19 cellular contexts compared by ENCODE assay signal in genomic region chr13:67775359-67775758, GRCh38.
DNase-seq lines count a peak whose midpoint lies in the region; ATAC-seq, FAIRE-seq and TF ChIP-seq lines count a peak whose summit lies in the region.
"Had no signal": no experiment of that assay in that cellular context is flagged by ENCODE, and none has a peak within 500 bp of the region (broad histone marks: within the 10 kb centered on the region; RNA-seq: fewer than 3 reads in every experiment).

No MANE protein-coding gene starts in this region.

- H3K27me3 ChIP-seq in IMR-90 (ENCODE audit: control insufficient read depth, insufficient read depth, low read length) (no peaks in the 10 kb centered on the region), H1 (replicated peaks in 1 of 4; ENCODE audit: control insufficient read depth in 3 of 4, extremely low read depth in 1 of 4, insufficient read depth in 3 of 4, low read length in 3 of 4) (no peaks in the 10 kb centered on the region), esophagus muscularis mucosa (no peaks in the 10 kb centered on the region)
- H3K27me3 ChIP-seq: BLaER1 treated with 17β-estradiol and CSF1 and Interleukin-3, amounts not matched to agents 10 nM and 100 nM had no signal

- no peak overlapping the region for H3K4me2 ChIP-seq in A549
- no peak overlapping the region for H3K4me2 ChIP-seq in IMR-90 (ENCODE audit: low read depth, low read length)
- H3K4me2 ChIP-seq in H1 (ENCODE audit: insufficient read depth in 1 of 2, low read depth in 2 of 2, low read length in 2 of 2) = no peak overlapping the region
- H3K4me2 ChIP-seq: BLaER1 treated with 17β-estradiol and CSF1 and Interleukin-3, amounts not matched to agents 10 nM and 100 nM had no signal

- H4K5ac ChIP-seq in IMR-90 (ENCODE audit: low read depth, low read length) (no peak overlapping the region), H1 (ENCODE audit: insufficient read length, low read depth, low read length) (no peak overlapping the region)

- dilution Hi-C loops in IMR-90 (cut with HindIII; ENCODE audit: low sequenced_read_pairs, unreplicated experiment) = no loop called here

- H3K27ac ChIP-seq in A549 (no peak overlapping the region), IMR-90 (ENCODE audit: insufficient read depth, low read length) (no peak overlapping the region), H1 (ENCODE audit: low read depth, low read length) (no peak overlapping the region), esophagus muscularis mucosa (replicated peaks in 1 of 4) (no peak overlapping the region)
- H3K27ac ChIP-seq: BLaER1 treated with 17β-estradiol and CSF1 and Interleukin-3, amounts not matched to agents 10 nM and 100 nM; C4-2B had no signal

- no peak overlapping the region for H2BK12ac ChIP-seq in H1 (ENCODE audit: low read depth, low read length)

- no peak overlapping the region for H3K4ac ChIP-seq in IMR-90 (ENCODE audit: low read depth, low read length)
- no peak overlapping the region for H3K4ac ChIP-seq in H1 (replicated peaks; ENCODE audit: insufficient read length, low read depth, low read length)

- TF ChIP-seq RAD21 in A549 (conservative IDR thresholded peaks at IDR 0.05 in 1 of 2, IDR thresholded peaks at IDR 0.05 in 1 of 2) = no peak
- no peak for TF ChIP-seq RAD21 in IMR-90 (IDR thresholded peaks at IDR 0.05; ENCODE audit: low read length)
- TF ChIP-seq RAD21 in H1 (IDR thresholded peaks at IDR 0.05 in 1 of 2, conservative IDR thresholded peaks at IDR 0.05 in 1 of 2; ENCODE audit: low read depth in 2 of 2, low read length in 2 of 2) = no peak

- no peaks in the 10 kb centered on the region for H3K79me1 ChIP-seq in IMR-90 (ENCODE audit: low read depth in 1 of 2, low read length in 2 of 2)
- H3K79me1 ChIP-seq in H1 (ENCODE audit: low read depth, low read length) = no peaks in the 10 kb centered on the region

- H3K18ac ChIP-seq in IMR-90 (ENCODE audit: low read depth, low read length) = no peak overlapping the region
- no peak overlapping the region for H3K18ac ChIP-seq in H1 (ENCODE audit: extremely low read depth, low read length)

- H3K23me2 ChIP-seq in H1 (ENCODE audit: low read depth, low read length) = no peaks in the 10 kb centered on the region

- H3K4me1 ChIP-seq in A549 (no peaks in the 10 kb centered on the region), IMR-90 (ENCODE audit: control insufficient read depth, insufficient read depth, low read length) (no peaks in the 10 kb centered on the region), H1 (replicated peaks in 1 of 4; ENCODE audit: control insufficient read depth in 3 of 4, insufficient read depth in 4 of 4, low read length in 3 of 4) (no peaks in the 10 kb centered on the region), esophagus muscularis mucosa (no peaks in the 10 kb centered on the region)
- H3K4me1 ChIP-seq: BLaER1 treated with 17β-estradiol and CSF1 and Interleukin-3, amounts not matched to agents 10 nM and 100 nM; Caco-2 had no signal

- H4K20me1 ChIP-seq in IMR-90 (ENCODE audit: insufficient read depth, low read length) = no peaks in the 10 kb centered on the region
- H4K20me1 ChIP-seq in H1 (replicated peaks in 1 of 2; ENCODE audit: control insufficient read depth in 1 of 2, insufficient read depth in 2 of 2, low read length in 2 of 2) = no peaks in the 10 kb centered on the region
- H4K20me1 ChIP-seq: BLaER1 treated with 17β-estradiol and CSF1 and Interleukin-3, amounts not matched to agents 10 nM and 100 nM had no signal

- H2BK5ac ChIP-seq in IMR-90 (ENCODE audit: low read depth, low read length, poor library complexity, severe bottlenecking) = no peak overlapping the region
- no peak overlapping the region for H2BK5ac ChIP-seq in H1 (ENCODE audit: low read depth, low read length)

- no peak overlapping the region for H4K91ac ChIP-seq in IMR-90 (ENCODE audit: insufficient read depth, low read depth, low read length)
- no peak overlapping the region for H4K91ac ChIP-seq in H1 (replicated peaks; ENCODE audit: insufficient read length, low read length)

- POLR2A ChIA-PET in A549 (lab: Yijun Ruan, JAX) (no interaction called here), IMR-90 (lab: Charles Lee; ENCODE audit: unreplicated experiment) (no interaction called here), H1 (lab: Charles Lee; ENCODE audit: partially characterized antibody) (no interaction called here)

- H2BK20ac ChIP-seq in IMR-90 (ENCODE audit: low read depth, low read length) (no peak overlapping the region), H1 (ENCODE audit: low read length) (no peak overlapping the region)

- no peak overlapping the region for H2BK15ac ChIP-seq in IMR-90 (ENCODE audit: low read depth, low read length)
- H2BK15ac ChIP-seq in H1 (ENCODE audit: low read length) = no peak overlapping the region

- no peak overlapping the region for H2AK9ac ChIP-seq in IMR-90 (replicated peaks; ENCODE audit: low read depth, low read length, poor library complexity)

- no TSS peak for BruUV-seq in IMR-90 (replicated peaks; lab: Mats Ljungman, UMichigan)

- no peaks in the 10 kb centered on the region for H3K79me2 ChIP-seq in H1 (ENCODE audit: control insufficient read depth in 1 of 2, insufficient read depth in 2 of 2, low read length in 2 of 2)

- TF ChIP-seq EP300 in A549 (IDR thresholded peaks at IDR 0.05) (no peak), H1 (IDR thresholded peaks at IDR 0.05; ENCODE audit: borderline replicate concordance in 1 of 2, low read depth in 2 of 2, low read length in 2 of 2) (no peak), esophagus muscularis mucosa (IDR thresholded peaks at IDR 0.05) (no peak)

- CTCF ChIA-PET in A549 (lab: Yijun Ruan, JAX) = no interaction called here
- CTCF ChIA-PET in IMR-90 (lab: Yijun Ruan, JAX) = no interaction called here
- CTCF ChIA-PET in H1 (lab: Charles Lee; ENCODE audit: partially characterized antibody) = no interaction called here

- H2AK5ac ChIP-seq in IMR-90 (ENCODE audit: low read depth, low read length) (no peak overlapping the region), H1 (ENCODE audit: low read depth, low read length) (no peak overlapping the region)

- no peaks in the 10 kb centered on the region for H3K9me1 ChIP-seq in IMR-90 (ENCODE audit: insufficient read depth, low read length)

- in situ Hi-C loops in IMR-90 (cut with MboI; ENCODE audit: low sequenced_read_pairs) = no loop called here

- H3K4me3 ChIP-seq in A549 (no peak overlapping the region), IMR-90 (ENCODE audit: insufficient read depth, low read depth, low read length) (no peak overlapping the region), H1 (ENCODE audit: extremely low read depth in 1 of 4, insufficient read depth in 2 of 4, low read depth in 3 of 4, low read length in 4 of 4) (no peak overlapping the region), esophagus muscularis mucosa (no peak overlapping the region)
- H3K4me3 ChIP-seq: BLaER1 treated with 17β-estradiol and CSF1 and Interleukin-3, amounts not matched to agents 10 nM and 100 nM had no signal

- H3K14ac ChIP-seq in IMR-90 (replicated peaks; ENCODE audit: low read depth, low read length) (no peak overlapping the region), H1 (ENCODE audit: insufficient read length) (no peak overlapping the region)

- H3K23ac ChIP-seq in IMR-90 (ENCODE audit: low read depth, low read length) (no peak overlapping the region), H1 (ENCODE audit: insufficient read length) (no peak overlapping the region)

- intact Hi-C loops in IMR-90 (cut with micrococcal nuclease) (no loop called here), esophagus muscularis mucosa (cut with DNase I) (no loop called here)

- H3K36me3 ChIP-seq in IMR-90 (ENCODE audit: control insufficient read depth, insufficient read depth, low read length) (no peaks in the 10 kb centered on the region), H1 (ENCODE audit: control insufficient read depth in 2 of 4, insufficient read depth in 4 of 4, low read length in 3 of 4) (no peaks in the 10 kb centered on the region), esophagus muscularis mucosa (no peaks in the 10 kb centered on the region)
- H3K36me3 ChIP-seq: BLaER1 treated with 17β-estradiol and CSF1 and Interleukin-3, amounts not matched to agents 10 nM and 100 nM had no signal

- H2BK120ac ChIP-seq in IMR-90 (ENCODE audit: low read depth, low read length) (no peak overlapping the region), H1 (replicated peaks; ENCODE audit: low read depth, low read length) (no peak overlapping the region)

- TF ChIP-seq CTCF in A549 (IDR thresholded peaks at IDR 0.05) (no peak), IMR-90 (conservative IDR thresholded peaks at IDR 0.05; ENCODE audit: low read depth, low read length) (no peak), H1 (IDR thresholded peaks at IDR 0.05; ENCODE audit: control extremely low read depth in 1 of 3, insufficient read depth in 1 of 3, low read depth in 1 of 3, low read length in 3 of 3) (no peak), esophagus muscularis mucosa (IDR thresholded peaks at IDR 0.05) (no peak)

- FAIRE-seq in A549 (lab: Jason Lieb, UNC) (no peak), H1 (lab: Jason Lieb, UNC) (no peak)
- FAIRE-seq: D721Med, G401.6, GM12891, GM19239 had no signal

- ATAC-seq in A549 = no peak
- no peak for ATAC-seq in IMR-90 (ENCODE audit: low read depth)
- ATAC-seq: CD8-positive, alpha-beta T cell had no signal

- H3K9ac ChIP-seq in IMR-90 (ENCODE audit: low read depth, low read length) (no peak overlapping the region), H1 (replicated peaks in 1 of 4; ENCODE audit: extremely low read depth in 1 of 4, low read depth in 3 of 4, low read length in 3 of 4) (no peak overlapping the region)
- H3K9ac ChIP-seq: BLaER1 treated with 17β-estradiol and CSF1 and Interleukin-3, amounts not matched to agents 10 nM and 100 nM had no signal

- H4K8ac ChIP-seq in IMR-90 (ENCODE audit: low read depth in 2 of 2, low read length in 2 of 2) (no peak overlapping the region), H1 (ENCODE audit: extremely low read depth, insufficient read depth, low read length) (no peak overlapping the region)

- no peak for TF ChIP-seq POLR2A in A549 (IDR thresholded peaks at IDR 0.05; ENCODE audit: low read length)
- no peak for TF ChIP-seq POLR2A in IMR-90 (IDR thresholded peaks at IDR 0.05; ENCODE audit: low read depth, low read length)
- TF ChIP-seq POLR2A in H1 (IDR thresholded peaks at IDR 0.05; ENCODE audit: control extremely low read depth in 1 of 2, low read depth in 2 of 2, low read length in 2 of 2) = no peak
- no peak for TF ChIP-seq POLR2A in esophagus muscularis mucosa (IDR thresholded peaks at IDR 0.05; ENCODE audit: low read depth)

- H2AFZ ChIP-seq in IMR-90 (replicated peaks; ENCODE audit: low read length, poor library complexity) = no peak overlapping the region
- H2AFZ ChIP-seq in H1 (ENCODE audit: low read length) = no peak overlapping the region

- DNase-seq in A549 (ENCODE audit: low read depth in 1 of 2, low spot score in 1 of 2) (no peak), IMR-90 (no peak), H1 (ENCODE audit: low read depth in 1 of 2, low spot score in 2 of 2) (no peak), esophagus muscularis mucosa (ENCODE audit: extremely low spot score) (no peak), mesenteric fat pad (ENCODE audit: low spot score) (no peak)
- DNase-seq: 8988T; AML-193; Caco-2; Calu3; CD4-positive, alpha-beta T cell; CD8-positive, alpha-beta T cell; DMS79 treated with DMSO at 0.1 percent for 48 hours; GF-D8 had no signal

- H3K56ac ChIP-seq in IMR-90 (ENCODE audit: extremely low read depth, insufficient read depth, low read length) = no peak overlapping the region
- H3K56ac ChIP-seq in H1 (replicated peaks; ENCODE audit: insufficient read length, low read depth, low read length) = no peak overlapping the region

- H3K9me3 ChIP-seq in A549 (no peaks in the 10 kb centered on the region), IMR-90 (ENCODE audit: control insufficient read depth, insufficient read depth, low read length) (peaks cover 5% of the 10 kb centered on the region; the same call in 1 of the 2 replicates), H1 (ENCODE audit: insufficient read depth in 2 of 2, low read depth in 1 of 2, low read length in 1 of 2) (peaks cover 3 to 10% of the 10 kb centered on the region in 2 experiments; a peak in 3 of 4 replicates), esophagus muscularis mucosa (no peaks in the 10 kb centered on the region)
- H3K9me3 ChIP-seq: Caco-2 had no signal

Comparison
In these comparisons a context has a peak if more than half of its experiments do, and no peak if none do; other contexts are left out.
1. Of the 18 proteins assayed by ChIP-seq in both H1 and A549: peak only in H1: none; only in A549: none; in both: MAFK; in neither: 17.